8 cellular contexts compared by ENCODE assay signal in genomic region chr3:108590443-108590842, GRCh38. TPM values are rescaled to one million over a fixed set of nuclear protein-coding genes. Genes with fewer than 3 reads are reported as not detected.
DNase-seq lines count a peak whose midpoint lies in the region; ATAC-seq and TF ChIP-seq lines count a peak whose summit lies in the region.

No MANE protein-coding gene starts in this region.

- peak overlapping the region; percentile 93 for H3K27ac Mint-ChIP-seq in WTC11

- H3K4me1 Mint-ChIP-seq in WTC11, result peaks cover 34% of the 10 kb centered on the region

- no peaks in the 10 kb centered on the region for H3K27me3 Mint-ChIP-seq in WTC11 (ENCODE audit: low read depth)

- ATAC-seq in WTC11 (no peak), HG03565 (IDR thresholded peaks at IDR 0.05; ENCODE audit: unreplicated experiment) (no peak)

- H3K36me3 ChIP-seq in tibial artery, result no peaks in the 10 kb centered on the region

- no peaks in the 10 kb centered on the region for H3K27me3 ChIP-seq in tibial artery

- peaks cover 0 to 14% (median 4%) of the 10 kb centered on the region in 4 donors for H3K4me1 ChIP-seq in tibial artery

- intact Hi-C loops in tibial artery (cut with DNase I; ENCODE audit: low total_unique reads), result no loop called here

- H3K27ac ChIP-seq in 22Rv1 (peak overlapping the region; percentile 86; the same call in 1 of the 2 replicates), tibial artery (peak overlapping the region in 1 of 2 donors; percentile 92)

- H3K4me3 Mint-ChIP-seq in WTC11, result peak overlapping the region; percentile 98

- no peaks in the 10 kb centered on the region; the same call in 1 of the 2 replicates for H3K36me3 Mint-ChIP-seq in WTC11

- H3K4me3 ChIP-seq in GM12864 (ENCODE audit: low read depth, low read length) (peak overlapping the region; percentile 98), tibial artery (peak overlapping the region; percentile 68 to 72)

- no peak for DNase-seq in GM12864 (ENCODE audit: low read depth)
- DNase-seq in WTC11 (ENCODE audit: low spot score), result no peak
- DNase-seq in iris pigment epithelial cell (ENCODE audit: low read depth), result peak; percentile 15
- DNase-seq in tibial artery, result no peak
- DNase-seq in ureter (ENCODE audit: low spot score), result no peak
- no peak for DNase-seq in HuH-7 (ENCODE audit: low spot score)

- CTCF ChIA-PET in WTC11 (lab: Charles Lee), result no interaction called here

- H3K9me3 ChIP-seq in tibial artery, result no peaks in the 10 kb centered on the region

- no peak for TF ChIP-seq CTCF in 22Rv1 (IDR thresholded peaks at IDR 0.05)
- TF ChIP-seq CTCF in GM12864 (IDR thresholded peaks at IDR 0.05; ENCODE audit: low read depth, low read length, missing control alignments), result no peak
- TF ChIP-seq CTCF in WTC11 (IDR thresholded peaks at IDR 0.05), result no peak
- no peak for TF ChIP-seq CTCF in tibial artery (IDR thresholded peaks at IDR 0.05)

- no peaks in the 10 kb centered on the region for H3K9me3 Mint-ChIP-seq in WTC11

- POLR2A ChIA-PET in WTC11 (lab: Charles Lee), result no interaction called here

TF ChIP-seq in WTC11, 78 proteins besides CTCF, POLR2A, EP300 and RAD21:
- TF ChIP-seq ZNF232 (CRISPR knock-in tag; IDR thresholded peaks at IDR 0.05) (no peak), ERG (CRISPR knock-in tag; IDR thresholded peaks at IDR 0.05) (no peak)

RNA-seq across cellular contexts. Expression of gene DZIP3, which starts 0.9 kb away (rescaled TPM):
- 25.3 to 28.7 TPM (median 27.6 TPM) in 3 replicates for total RNA-seq in WTC11 (2021)
- 22.8 TPM for total RNA-seq in ureter

RNA-seq across cellular contexts. Expression of gene CIP2A, which starts 1.2 kb away (rescaled TPM):
- total RNA-seq in WTC11 (2021), result 29.3 to 32.8 TPM (median 32.0 TPM) in 3 replicates
- 7.1 TPM for total RNA-seq in ureter
